Comparison of ENCODE assay signal across 9 cellular contexts in the genomic region with DNA sequence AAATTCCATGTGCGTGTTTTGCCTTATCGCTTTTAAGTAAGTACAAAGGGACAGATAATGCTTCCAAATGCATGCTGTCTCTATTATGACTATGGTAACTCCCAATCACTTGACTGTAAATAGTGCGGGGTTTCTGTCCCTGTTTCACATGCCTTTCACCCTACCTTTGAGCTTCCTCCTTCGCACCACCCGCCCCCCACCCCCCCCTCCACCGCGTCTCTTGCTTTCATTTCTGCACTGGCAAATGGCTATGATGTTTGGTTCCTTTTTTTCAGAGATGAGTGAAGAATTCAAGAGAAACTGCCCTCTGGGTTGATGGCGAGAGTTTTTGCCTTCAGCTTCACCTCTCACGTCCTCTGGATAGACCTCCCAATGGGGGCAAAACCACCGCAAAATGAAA. TPM values are rescaled to one million over a fixed set of nuclear protein-coding genes. Genes with fewer than 3 reads are reported as not detected.
DNase-seq lines count a peak whose midpoint lies in the region; ATAC-seq and TF ChIP-seq lines count a peak whose summit lies in the region.
"Had no signal": no experiment of that assay in that cellular context is flagged by ENCODE, and none has a peak within 500 bp of the region (broad histone marks: within the 10 kb centered on the region; RNA-seq: fewer than 3 reads in every experiment).

No MANE protein-coding gene starts in this region.

- H2AFZ ChIP-seq in neuronal stem cell (ENCODE audit: low read length), result peak overlapping the region; percentile 15

- H3K18ac ChIP-seq in neuronal stem cell (ENCODE audit: low read length), result no peak overlapping the region

- H2BK15ac ChIP-seq in neuronal stem cell (ENCODE audit: low read length), result no peak overlapping the region

- H2AK5ac ChIP-seq in neuronal stem cell (ENCODE audit: low read depth, low read length), result no peak overlapping the region

- H3K9ac ChIP-seq in neuronal stem cell (ENCODE audit: low read depth, low read length, poor library complexity), result no peak overlapping the region

- peaks cover 2 to 3% of the 10 kb centered on the region in 2 donors for H3K4me1 ChIP-seq in neuronal stem cell (ENCODE audit: control insufficient read depth in 2 of 2, insufficient read depth in 1 of 2, low read depth in 1 of 2, low read length in 2 of 2)

- H3K27ac Mint-ChIP-seq in activated naive CD8-positive, alpha-beta T cell treated with anti-CD3 and anti-CD28 coated beads, Interleukin-2, amount 50 U/mL, for 24 hours, result no peak overlapping the region

- H3K9me3 ChIP-seq in neuronal stem cell (replicated peaks in 1 of 2; ENCODE audit: control insufficient read depth in 2 of 2, insufficient read depth in 1 of 2, low read depth in 1 of 2, low read length in 2 of 2), result peaks cover 0 to 2% of the 10 kb centered on the region in 2 donors

- intact Hi-C loops in cardiac septum (cut with DNase I), result no loop called here

- H3K4me2 ChIP-seq in neuronal stem cell (ENCODE audit: insufficient read depth, low read length, poor library complexity, severe bottlenecking), result no peak overlapping the region

- no CpG with 5 or more reads among the region's 10 CpGs for WGBS in neuronal stem cell (ENCODE audit: extremely low coverage in 2 of 2, insufficient read length in 2 of 2, insufficient replicate concordance in 1 of 2), 2 donors

- H4K91ac ChIP-seq in neuronal stem cell (ENCODE audit: low read depth, low read length, poor library complexity), result no peak overlapping the region

- H3K4ac ChIP-seq in neuronal stem cell (ENCODE audit: low read length), result no peak overlapping the region

- H2BK120ac ChIP-seq in neuronal stem cell (ENCODE audit: low read depth, low read length), result no peak overlapping the region

- H3K27me3 Mint-ChIP-seq in activated naive CD8-positive, alpha-beta T cell treated with anti-CD3 and anti-CD28 coated beads, Interleukin-2, amount 50 U/mL, for 24 hours, result peaks cover 3% of the 10 kb centered on the region

- peak overlapping the region; percentile 72 for H3K4me3 Mint-ChIP-seq in activated naive CD8-positive, alpha-beta T cell treated with anti-CD3 and anti-CD28 coated beads, Interleukin-2, amount 50 U/mL, for 24 hours

- H3K4me3 ChIP-seq in GM06990 (replicated peaks; ENCODE audit: low read depth, low read length) (no peak overlapping the region), neuronal stem cell (ENCODE audit: low read length in 2 of 2) (no peak overlapping the region)

- H3K4me1 Mint-ChIP-seq in activated naive CD8-positive, alpha-beta T cell treated with anti-CD3 and anti-CD28 coated beads, Interleukin-2, amount 50 U/mL, for 24 hours, result peaks cover 32% of the 10 kb centered on the region

- H3K36me3 ChIP-seq in GM06990 (ENCODE audit: control insufficient read depth, insufficient read depth, low read length), result no peaks in the 10 kb centered on the region
- no peaks in the 10 kb centered on the region for H3K36me3 ChIP-seq in neuronal stem cell (replicated peaks in 1 of 2; ENCODE audit: control insufficient read depth in 2 of 2, insufficient read depth in 2 of 2, low read length in 2 of 2)

- H3K27me3 ChIP-seq in GM06990 (replicated peaks; ENCODE audit: control insufficient read depth, insufficient read depth, low read length), result no peaks in the 10 kb centered on the region; the same call in 1 of the 2 replicates
- H3K27me3 ChIP-seq in neuronal stem cell (ENCODE audit: control insufficient read depth in 3 of 3, insufficient read depth in 3 of 3, low read depth in 1 of 3, low read length in 3 of 3), result no peaks in the 10 kb centered on the region

- TF ChIP-seq CTCF in GM06990 (IDR thresholded peaks at IDR 0.05; ENCODE audit: insufficient read depth, low read length, poor library complexity, severe bottlenecking), result no peak

- H3K27ac ChIP-seq in neuronal stem cell (replicated peaks; ENCODE audit: low read length), result no peak overlapping the region

- DNase-seq in GM06990 (ENCODE audit: extremely low read depth, insufficient read length) (peak; percentile 8), neuronal stem cell (ENCODE audit: low spot score) (no peak), NCI-H526 (lab: John Stamatoyannopoulos, UW) (no peak), NCI-H1694 treated with DMSO at 0.1 percent for 48 hours (lab: John Stamatoyannopoulos, UW) (no peak), cardiac septum (ENCODE audit: low spot score) (no peak)
- DNase-seq in activated naive CD8-positive, alpha-beta T cell treated with anti-CD3 and anti-CD28 coated beads, Interleukin-2, amount 50 U/mL, for 24 hours, result no peak
- DNase-seq: NCI-H1105 treated with DMSO at 0.1 percent for 48 hours had no signal

- no peak overlapping the region for H2BK12ac ChIP-seq in neuronal stem cell (ENCODE audit: low read length)

- ATAC-seq in HG03159 (IDR thresholded peaks at IDR 0.05; ENCODE audit: unreplicated experiment), result peak; percentile 87
- ATAC-seq in activated naive CD8-positive, alpha-beta T cell treated with anti-CD3 and anti-CD28 coated beads, Interleukin-2, amount 50 U/mL, for 24 hours, result peak; percentile 46
- ATAC-seq in GM21360 (IDR thresholded peaks at IDR 0.05; ENCODE audit: unreplicated experiment), result no peak

- no peaks in the 10 kb centered on the region for H3K79me1 ChIP-seq in neuronal stem cell (ENCODE audit: low read depth, low read length)

- H3K36me3 Mint-ChIP-seq in activated naive CD8-positive, alpha-beta T cell treated with anti-CD3 and anti-CD28 coated beads, Interleukin-2, amount 50 U/mL, for 24 hours (ENCODE audit: low read depth), result peaks cover 5% of the 10 kb centered on the region

- no peak overlapping the region for H4K8ac ChIP-seq in neuronal stem cell (ENCODE audit: low read depth, low read length)

- H3K14ac ChIP-seq in neuronal stem cell (ENCODE audit: low read length), result no peak overlapping the region

- no peaks in the 10 kb centered on the region for H3K9me3 Mint-ChIP-seq in activated naive CD8-positive, alpha-beta T cell treated with anti-CD3 and anti-CD28 coated beads, Interleukin-2, amount 50 U/mL, for 24 hours

- no peak overlapping the region for H3K23ac ChIP-seq in neuronal stem cell (ENCODE audit: low read depth, low read length, poor library complexity)

- H2BK5ac ChIP-seq in neuronal stem cell (ENCODE audit: low read length), result no peak overlapping the region

RNA-seq across cellular contexts. Expression of a gene that starts 25.0 kb away (rescaled TPM):
- polyA plus RNA-seq in neuronal stem cell (2013, experiment 1 of 2), result not detected
- not detected for polyA plus RNA-seq in neuronal stem cell (2013, experiment 2 of 2)
- not detected for total RNA-seq in cardiac septum
